In the genomic region with DNA sequence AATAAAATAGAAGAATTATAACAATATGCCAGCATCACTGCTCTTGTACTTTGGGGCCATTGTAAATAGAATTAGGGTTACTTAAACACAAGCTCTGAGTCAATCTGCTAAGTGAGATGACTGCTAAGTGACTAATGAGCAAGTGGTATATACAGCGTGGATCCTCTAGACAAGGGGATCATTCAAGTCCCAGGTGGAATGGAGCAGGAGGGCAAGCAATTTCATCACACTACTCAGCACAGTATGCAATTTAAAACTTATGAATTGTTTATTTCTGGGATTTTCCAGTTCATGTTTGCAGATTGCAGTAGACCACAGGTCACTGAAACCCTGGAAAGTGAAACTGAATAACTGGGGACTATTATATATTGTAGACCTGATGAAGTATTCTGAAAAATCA, we compare ENCODE assay signal across 24 cellular contexts.
DNase-seq lines count a peak whose midpoint lies in the region; ATAC-seq, FAIRE-seq and TF ChIP-seq lines count a peak whose summit lies in the region.
"Had no signal": no experiment of that assay in that cellular context is flagged by ENCODE, and none has a peak within 500 bp of the region (broad histone marks: within the 10 kb centered on the region; RNA-seq: fewer than 3 reads in every experiment).

No MANE protein-coding gene starts in this region.

- FAIRE-seq in bronchial epithelial cell (lab: Jason Lieb, UNC) (no peak), keratinocyte (lab: Jason Lieb, UNC) (peak; percentile 36), urothelium cell line (lab: Jason Lieb, UNC) (no peak)
- FAIRE-seq: pancreas had no signal

- H3K79me2 ChIP-seq in keratinocyte (ENCODE audit: control insufficient read depth, insufficient read depth, low read length): no peaks in the 10 kb centered on the region
- H3K79me2 ChIP-seq: hepatocyte had no signal

- H2AFZ ChIP-seq in keratinocyte (ENCODE audit: control insufficient read depth, low read length): no peak overlapping the region
- H2AFZ ChIP-seq: hepatocyte had no signal

- dilution Hi-C loops in keratinocyte (cut with MboI; ENCODE audit: extremely low pct_ligation_motif_present, low sequenced_read_pairs): no loop called here

- TF ChIP-seq CTCF in bronchial epithelial cell (IDR thresholded peaks at IDR 0.05; ENCODE audit: insufficient read depth, low read length, severe bottlenecking) (no peak), keratinocyte (optimal IDR thresholded peaks at IDR 0.05 in 1 of 3, IDR thresholded peaks at IDR 0.05 in 1 of 3, conservative IDR thresholded peaks at IDR 0.05 in 1 of 3; ENCODE audit: extremely low read depth in 1 of 3, insufficient read depth in 2 of 3, low read length in 3 of 3) (no peak), brain microvascular endothelial cell (IDR thresholded peaks at IDR 0.05; ENCODE audit: low read depth, low read length, missing control alignments) (no peak)

- no peaks in the 10 kb centered on the region for H3K4me1 ChIP-seq in keratinocyte (ENCODE audit: control insufficient read depth, extremely low read depth, insufficient read depth, low read length)
- H3K4me1 ChIP-seq: Caco-2, pancreas, sigmoid colon, upper lobe of right lung had no signal

- no peaks in the 10 kb centered on the region for H3K9me3 ChIP-seq in keratinocyte (ENCODE audit: control insufficient read depth, low read depth, low read length)
- H3K9me3 ChIP-seq: Caco-2, pancreas, sigmoid colon, upper lobe of right lung had no signal

- DNase-seq in COLO829 (ENCODE audit: low spot score) (peak; percentile 62), M059J (ENCODE audit: low read depth) (peak; percentile 94), bronchial epithelial cell (ENCODE audit: low read depth) (peak; percentile 41), keratinocyte (ENCODE audit: low read depth, low spot score) (peak; percentile 55), urothelium cell line (ENCODE audit: low spot score) (no peak), brain microvascular endothelial cell (no peak)
- DNase-seq: activated CD4-positive, alpha-beta T cell treated with anti-CD3 and anti-CD28 coated beads, Interleukin-2, amount 50 U/mL, for 1 hour; activated naive CD4-positive, alpha-beta T cell; aorta; Caco-2; dermis blood vessel endothelial cell; erythroblast; GDM1; HFFc6; islet precursor cell; naive B cell; NCI-H1694 treated with DMSO at 0.1 percent for 48 hours; pancreas; sigmoid colon; T-cell; upper lobe of right lung had no signal

- in situ Hi-C loops in brain microvascular endothelial cell (cut with HindIII; ENCODE audit: low pct_ligation_motif_present, low sequenced_read_pairs): no loop called here

- no peaks in the 10 kb centered on the region for H4K20me1 ChIP-seq in keratinocyte (ENCODE audit: control insufficient read depth, extremely low read depth, insufficient read depth, low read length)

- H3K4me2 ChIP-seq in keratinocyte (ENCODE audit: control insufficient read depth, extremely low read depth, insufficient read depth, low read depth, low read length): peak overlapping the region; percentile 25
- H3K4me2 ChIP-seq: hepatocyte had no signal

- H3K27ac ChIP-seq in keratinocyte (ENCODE audit: control insufficient read depth, insufficient read depth, low read length): no peak overlapping the region
- no peak overlapping the region for H3K27ac ChIP-seq in brain microvascular endothelial cell
- H3K27ac ChIP-seq: hepatocyte, pancreas, sigmoid colon, upper lobe of right lung had no signal

- no peaks in the 10 kb centered on the region for H3K36me3 ChIP-seq in bronchial epithelial cell (ENCODE audit: control insufficient read depth, insufficient read depth, low read length)
- H3K36me3 ChIP-seq in keratinocyte (ENCODE audit: control insufficient read depth in 2 of 2, extremely low read depth in 1 of 2, insufficient read depth in 2 of 2, low read length in 2 of 2): no peaks in the 10 kb centered on the region
- no peaks in the 10 kb centered on the region for H3K36me3 ChIP-seq in brain microvascular endothelial cell (replicated peaks)
- H3K36me3 ChIP-seq: pancreas, sigmoid colon, upper lobe of right lung had no signal

- H3K27me3 ChIP-seq in bronchial epithelial cell (ENCODE audit: control insufficient read depth, insufficient read depth, low read length) (no peaks in the 10 kb centered on the region), keratinocyte (ENCODE audit: control insufficient read depth, extremely low read depth, insufficient read depth, low read length) (no peaks in the 10 kb centered on the region), brain microvascular endothelial cell (replicated peaks) (no peaks in the 10 kb centered on the region)
- H3K27me3 ChIP-seq: hepatocyte, pancreas, sigmoid colon, upper lobe of right lung had no signal

- no peak for ATAC-seq in HG02884 (IDR thresholded peaks at IDR 0.05; ENCODE audit: unreplicated experiment)
- ATAC-seq: Right ventricle myocardium inferior, T-cell, upper lobe of right lung had no signal

- H3K9ac ChIP-seq in keratinocyte (ENCODE audit: control insufficient read depth, extremely low read depth, insufficient read depth, low read length): no peak overlapping the region

- H3K9me1 ChIP-seq in keratinocyte (ENCODE audit: control insufficient read depth, extremely low read depth, insufficient read depth, low read length): no peaks in the 10 kb centered on the region

- no peak overlapping the region for H3K4me3 ChIP-seq in bronchial epithelial cell (ENCODE audit: low read depth, low read length)
- no peak overlapping the region for H3K4me3 ChIP-seq in keratinocyte (ENCODE audit: control insufficient read depth in 2 of 3, extremely low read depth in 1 of 3, insufficient read depth in 2 of 3, low read depth in 1 of 3, low read length in 3 of 3)
- no peak overlapping the region for H3K4me3 ChIP-seq in brain microvascular endothelial cell (ENCODE audit: low read depth, low read length)
- H3K4me3 ChIP-seq: hepatocyte, pancreas, sigmoid colon, upper lobe of right lung had no signal

Comparison
In these comparisons a context has a peak if more than half of its experiments do, and no peak if none do; other contexts are left out.
1. DNase-seq: peak in COLO829 (single experiment), M059J (single experiment), bronchial epithelial cell (single experiment) and keratinocyte (single experiment); none in urothelium cell line (single experiment) and brain microvascular endothelial cell (single experiment).